Comparison of ENCODE assay signal across 23 cellular contexts in the genomic region with DNA sequence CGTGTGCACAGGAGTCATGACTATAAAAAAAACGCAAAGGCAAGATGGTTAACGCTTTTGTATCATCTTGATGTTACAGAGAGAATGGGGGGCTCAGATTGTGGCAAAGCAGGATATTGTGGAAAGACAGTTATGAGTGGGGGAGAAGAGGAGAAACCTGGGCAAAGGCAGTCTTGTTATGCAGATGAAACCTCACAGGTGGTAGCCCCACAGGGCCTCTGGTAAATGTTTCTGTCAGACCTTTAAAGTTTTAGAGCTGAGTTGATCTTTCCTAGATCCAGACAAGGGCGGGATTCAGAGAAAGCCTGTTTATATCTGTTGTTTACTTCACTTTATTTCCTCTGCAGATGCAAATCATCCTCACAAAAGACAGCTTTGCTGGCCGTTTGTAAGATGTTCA. TPM values are rescaled to one million over a fixed set of nuclear protein-coding genes. Genes with fewer than 3 reads are reported as not detected.
A peak's percentile ranks its signal among the peaks of the same experiment; 100 is the strongest.
DNase-seq lines count a peak whose midpoint lies in the region; ATAC-seq, FAIRE-seq and TF ChIP-seq lines count a peak whose summit lies in the region.
"Had no signal": no experiment of that assay in that cellular context is flagged by ENCODE, and none has a peak within 500 bp of the region (broad histone marks: within the 10 kb centered on the region; RNA-seq: fewer than 3 reads in every experiment).

No MANE protein-coding gene starts in this region.

- H3K79me2 ChIP-seq in H1 (ENCODE audit: control insufficient read depth in 1 of 2, insufficient read depth in 2 of 2, low read length in 2 of 2) (peaks cover 0 to 30% of the 10 kb centered on the region in 2 experiments; a peak in 3 of 4 replicates), smooth muscle cell (ENCODE audit: low read depth) (peaks cover 5% of the 10 kb centered on the region)

- no peak overlapping the region for H2BK12ac ChIP-seq in H1 (ENCODE audit: low read depth, low read length)

- CTCF ChIA-PET in H1 (lab: Charles Lee; ENCODE audit: partially characterized antibody), result interaction anchor here (1.5 kb wide), 1 partner anchor 160 kb away, joined by 5 read pairs; no protein-coding TSS in a partner anchor

- POLR2A ChIA-PET in H1 (lab: Charles Lee; ENCODE audit: partially characterized antibody), result interaction anchor here (0.7 to 1.2 kb wide), 5 partner anchors 10 to 157 kb away, joined by 3 to 6 read pairs (median 3); no protein-coding TSS in a partner anchor

- H3K79me1 ChIP-seq in H1 (ENCODE audit: low read depth, low read length), result no peaks in the 10 kb centered on the region

- H4K20me1 ChIP-seq in H1 (replicated peaks in 1 of 2; ENCODE audit: control insufficient read depth in 1 of 2, insufficient read depth in 2 of 2, low read length in 2 of 2), result no peaks in the 10 kb centered on the region
- H4K20me1 ChIP-seq in smooth muscle cell (ENCODE audit: low read depth), result peaks cover 6% of the 10 kb centered on the region

- no peak overlapping the region for H2AK5ac ChIP-seq in H1 (ENCODE audit: low read depth, low read length)

- H3F3A ChIP-seq in smooth muscle cell (ENCODE audit: low read depth), result no peaks in the 10 kb centered on the region

- H3K27ac ChIP-seq in HUES6 (ENCODE audit: low read depth, low read length) (peak overlapping the region; percentile 80), H1 (ENCODE audit: low read depth, low read length) (peak overlapping the region; percentile 55; the same call in 1 of the 2 replicates), iPS-18a (ENCODE audit: low read length) (peak overlapping the region; percentile 26), smooth muscle cell (ENCODE audit: low read depth) (peak overlapping the region; percentile 26)

- TF ChIP-seq POLR2A in H1 (IDR thresholded peaks at IDR 0.05; ENCODE audit: control extremely low read depth in 1 of 2, low read depth in 2 of 2, low read length in 2 of 2) (0 out of 3 replicates have a peak, but pooled peaks of 1 of the 2 experiments have one; percentile 27), lower leg skin (IDR thresholded peaks at IDR 0.05) (no peak)

- H3K4ac ChIP-seq in H1 (replicated peaks; ENCODE audit: insufficient read length, low read depth, low read length), result no peak overlapping the region

- no peak overlapping the region for H3K14ac ChIP-seq in H1 (ENCODE audit: insufficient read length)

- H4K5ac ChIP-seq in H1 (ENCODE audit: insufficient read length, low read depth, low read length), result peak overlapping the region; percentile 68

- H3K18ac ChIP-seq in H1 (ENCODE audit: extremely low read depth, low read length), result no peak overlapping the region; the same call in 1 of the 2 replicates

- H3K23me2 ChIP-seq in H1 (ENCODE audit: low read depth, low read length), result peaks cover 2% of the 10 kb centered on the region; the same call in 1 of the 2 replicates

- WGBS in H1 (ENCODE audit: extremely low coverage in 1 of 2, insufficient coverage in 1 of 2, insufficient read length in 1 of 2, insufficient replicate concordance in 2 of 2, low coverage in 1 of 2, low lambda C conversion rate in 2 of 2, missing lambda C conversion rate in 1 of 2), 2 experiments, result 6% methylated on average over 5 of the region's 5 CpGs; no CpG with 5 or more reads in 1 of the 2 experiments
- WGBS in smooth muscle cell (ENCODE audit: low lambda C conversion rate), result 31% methylated on average over 5 of the region's 5 CpGs
- WGBS in lower leg skin, 2 donors, result 77 to 81% methylated on average over 5 of the region's 5 CpGs

- H2BK5ac ChIP-seq in H1 (ENCODE audit: low read depth, low read length), result no peak overlapping the region; the same call in 1 of the 2 replicates

- no peak for TF ChIP-seq CTCF in H1 (IDR thresholded peaks at IDR 0.05; ENCODE audit: control extremely low read depth in 1 of 3, insufficient read depth in 1 of 3, low read depth in 1 of 3, low read length in 3 of 3)
- no peak for TF ChIP-seq CTCF in smooth muscle cell (IDR thresholded peaks at IDR 0.05; ENCODE audit: borderline replicate concordance, insufficient read depth, poor library complexity, severe bottlenecking)
- no peak for TF ChIP-seq CTCF in lower leg skin (IDR thresholded peaks at IDR 0.05)

- TF ChIP-seq RAD21 in H1 (IDR thresholded peaks at IDR 0.05 in 1 of 2, conservative IDR thresholded peaks at IDR 0.05 in 1 of 2; ENCODE audit: low read depth in 2 of 2, low read length in 2 of 2), result no peak

- peak overlapping the region; percentile 29; the same call in 1 of the 2 replicates for H2BK20ac ChIP-seq in H1 (ENCODE audit: low read length)

- TF ChIP-seq EP300 in H1 (IDR thresholded peaks at IDR 0.05; ENCODE audit: borderline replicate concordance in 1 of 2, low read depth in 2 of 2, low read length in 2 of 2), result peak in 1 of 2 experiments; percentile 35; a peak in 1 of 3 replicates

- H3K56ac ChIP-seq in H1 (replicated peaks; ENCODE audit: insufficient read length, low read depth, low read length), result no peak overlapping the region

- no peak overlapping the region for H4K8ac ChIP-seq in H1 (ENCODE audit: extremely low read depth, insufficient read depth, low read length)

- no peak for ATAC-seq in HG02840 (IDR thresholded peaks at IDR 0.05; ENCODE audit: low FRiP score, unreplicated experiment)
- ATAC-seq: SK-N-SH treated with all-trans-retinoic acid at 6 μM for 48 hours had no signal

- peaks cover 20% of the 10 kb centered on the region for H3K4me1 ChIP-seq in HUES6 (ENCODE audit: control insufficient read depth, insufficient read depth, low read length)
- H3K4me1 ChIP-seq in H1 (replicated peaks in 1 of 4; ENCODE audit: control insufficient read depth in 3 of 4, insufficient read depth in 4 of 4, low read length in 3 of 4), result peaks cover 0 to 10% (median 2%) of the 10 kb centered on the region in 4 experiments; a peak in 6 of 7 replicates
- peaks cover 17% of the 10 kb centered on the region for H3K4me1 ChIP-seq in iPS-18a (ENCODE audit: control insufficient read depth, low read depth, low read length)
- H3K4me1 ChIP-seq in smooth muscle cell (ENCODE audit: low read depth), result peaks cover 10% of the 10 kb centered on the region

- DNase-seq in H1 (ENCODE audit: low read depth in 1 of 2, low spot score in 2 of 2) (no peak), smooth muscle cell (lab: John Stamatoyannopoulos, UW; ENCODE audit: unreplicated experiment) (no peak), lower leg skin (ENCODE audit: low spot score in 2 of 2) (no peak), SHP77 (lab: John Stamatoyannopoulos, UW) (no peak)
- DNase-seq: ACHN; C1 segment of cervical spinal cord; CD8-positive, alpha-beta memory T cell; DMS53; EL; HFFc6; KG1; MV-4-11; NCI-H1694 treated with DMSO at 0.1 percent for 48 hours; NCI-H2107; NCI-H510A; NCI-H774; RPMI8226; SIG-M5 had no signal

- intact Hi-C loops in lower leg skin (cut with DNase I; ENCODE audit: low total_unique reads), result no loop called here

- H2AFZ ChIP-seq in H1 (ENCODE audit: low read length) (no peak overlapping the region), smooth muscle cell (ENCODE audit: low read depth) (no peak overlapping the region)

- peak overlapping the region; percentile 65 for H2BK120ac ChIP-seq in H1 (replicated peaks; ENCODE audit: low read depth, low read length)

- no peaks in the 10 kb centered on the region for H3K27me3 ChIP-seq in HUES6 (ENCODE audit: control insufficient read depth, insufficient read depth, low read length)
- no peaks in the 10 kb centered on the region for H3K27me3 ChIP-seq in H1 (replicated peaks in 1 of 4; ENCODE audit: control insufficient read depth in 3 of 4, extremely low read depth in 1 of 4, insufficient read depth in 3 of 4, low read length in 3 of 4)
- H3K27me3 ChIP-seq in iPS-18a (ENCODE audit: control insufficient read depth, insufficient read depth, low read length), result no peaks in the 10 kb centered on the region
- H3K27me3 ChIP-seq in smooth muscle cell (ENCODE audit: low read depth), result no peaks in the 10 kb centered on the region

- H2BK15ac ChIP-seq in H1 (ENCODE audit: low read length), result no peak overlapping the region

- FAIRE-seq in H1 (lab: Jason Lieb, UNC), result peak; percentile 96
- FAIRE-seq: GM12892 had no signal

- no peak overlapping the region for H3K23ac ChIP-seq in H1 (ENCODE audit: insufficient read length)

- H3K4me2 ChIP-seq in H1 (ENCODE audit: insufficient read depth in 1 of 2, low read depth in 2 of 2, low read length in 2 of 2) (peak overlapping the region; percentile 68), smooth muscle cell (no peak overlapping the region)

- peaks cover 16% of the 10 kb centered on the region for H3K9me3 ChIP-seq in HUES6 (ENCODE audit: control insufficient read depth, insufficient read depth, low read depth, low read length)
- H3K9me3 ChIP-seq in H1 (ENCODE audit: insufficient read depth in 2 of 2, low read depth in 1 of 2, low read length in 1 of 2), result no peaks in the 10 kb centered on the region
- H3K9me3 ChIP-seq in iPS-18a (ENCODE audit: control insufficient read depth, low read depth, low read length), result no peaks in the 10 kb centered on the region
- H3K9me3 ChIP-seq in smooth muscle cell (replicated peaks; ENCODE audit: low read depth), result no peaks in the 10 kb centered on the region

- peak overlapping the region; percentile 61 for H3K9ac ChIP-seq in HUES6 (ENCODE audit: low read length)
- H3K9ac ChIP-seq in H1 (replicated peaks in 1 of 4; ENCODE audit: extremely low read depth in 1 of 4, low read depth in 3 of 4, low read length in 3 of 4), result peak overlapping the region in 1 of 4 experiments; percentile 18; a peak in 1 of 7 replicates
- peak overlapping the region; percentile 14 for H3K9ac ChIP-seq in iPS-18a (ENCODE audit: low read length)
- H3K9ac ChIP-seq in smooth muscle cell (ENCODE audit: low read depth), result no peak overlapping the region

- H3K4me3 ChIP-seq in HUES6 (ENCODE audit: low read depth, low read length), result peak overlapping the region; percentile 27
- peak overlapping the region in 1 of 4 experiments; percentile 52; a peak in 3 of 8 replicates for H3K4me3 ChIP-seq in H1 (ENCODE audit: extremely low read depth in 1 of 4, insufficient read depth in 2 of 4, low read depth in 3 of 4, low read length in 4 of 4)
- H3K4me3 ChIP-seq in iPS-18a (ENCODE audit: low read length), result peak overlapping the region; percentile 25
- H3K4me3 ChIP-seq in smooth muscle cell, result no peak overlapping the region
- H3K4me3 ChIP-seq in lower leg skin (ENCODE audit: low read depth, poor library complexity, severe bottlenecking), result no peak overlapping the region

- no peak overlapping the region for H4K91ac ChIP-seq in H1 (replicated peaks; ENCODE audit: insufficient read length, low read length)

- H3K36me3 ChIP-seq in HUES6 (ENCODE audit: control insufficient read depth, insufficient read depth, low read length) (peaks cover 9% of the 10 kb centered on the region; the same call in 1 of the 2 replicates), H1 (ENCODE audit: control insufficient read depth in 2 of 4, insufficient read depth in 4 of 4, low read length in 3 of 4) (peaks cover 0 to 13% (median 0%) of the 10 kb centered on the region in 4 experiments; a peak in 1 of 8 replicates), iPS-18a (ENCODE audit: control insufficient read depth, low read depth, low read length) (no peaks in the 10 kb centered on the region), smooth muscle cell (ENCODE audit: low read depth) (no peaks in the 10 kb centered on the region)

RNA-seq across cellular contexts. Expression of gene C9orf85, which starts 55.2 kb away (rescaled TPM):
- total RNA-seq in H1 (2021; fragmentation: NEBNext Ultra II Directional; extraction: Animal tissue kit (Norgen Biotek cat#: 25700)), result 13.2 and 14.5 TPM in 2 replicates
- polyA plus RNA-seq in H1 (2011; rRNA removed) (6.2 and 6.3 TPM in 2 replicates), smooth muscle cell (11.8 and 14.1 TPM in 2 replicates)
- 10.3 TPM for polyA plus RNA-seq in H1 (2011; cell fraction: cytosol; rRNA removed)
- polyA plus RNA-seq in H1 (2011; cell fraction: nucleus; rRNA removed), result 7.5 TPM
- polyA plus RNA-seq in H1 (2012, experiment 1 of 2), result 7.9 to 16.3 TPM (median 10.0 TPM) in 4 replicates
- polyA plus RNA-seq in H1 (2012, experiment 2 of 2), result 3.6 TPM
- 12.1 TPM for polyA plus RNA-seq in H1 (2013, experiment 1 of 2)
- polyA plus RNA-seq in H1 (2013, experiment 2 of 2), result 13.5 TPM
- 3.2 and 4.7 TPM in 2 replicates for polyA minus RNA-seq in H1 (2011; rRNA and poly(A)+ RNA removed)
- 7.3 TPM for polyA minus RNA-seq in H1 (2011; cell fraction: cytosol; rRNA and poly(A)+ RNA removed)
- 12.0 TPM for polyA minus RNA-seq in H1 (2011; cell fraction: nucleus; rRNA and poly(A)+ RNA removed)
- total RNA-seq in smooth muscle cell (9.1 and 10.2 TPM in 2 replicates), lower leg skin (10 to 100 TPM in 3 of 4 donors, 1 to 10 TPM in 1; 7.9 to 17.3 (median 11.5) TPM)

RNA-seq across cellular contexts. Expression of gene ABHD17B, which starts 55.6 kb away (rescaled TPM):
- total RNA-seq in H1 (2021; fragmentation: NEBNext Ultra II Directional; extraction: Animal tissue kit (Norgen Biotek cat#: 25700)), result 60.8 and 62.7 TPM in 2 replicates
- polyA plus RNA-seq in H1 (2011; rRNA removed), result 29.2 and 37.2 TPM in 2 replicates
- polyA plus RNA-seq in H1 (2011; cell fraction: cytosol; rRNA removed), result 34.5 TPM
- polyA plus RNA-seq in H1 (2011; cell fraction: nucleus; rRNA removed), result 16.9 TPM
- 23.5 to 33.6 TPM (median 29.3 TPM) in 4 replicates for polyA plus RNA-seq in H1 (2012, experiment 1 of 2)
- 22.2 TPM for polyA plus RNA-seq in H1 (2012, experiment 2 of 2)
- 22.9 TPM for polyA plus RNA-seq in H1 (2013, experiment 1 of 2)
- polyA plus RNA-seq in H1 (2013, experiment 2 of 2), result 23.0 TPM
- 87.1 and 87.9 TPM in 2 replicates for polyA minus RNA-seq in H1 (2011; rRNA and poly(A)+ RNA removed)
- 41.2 TPM for polyA minus RNA-seq in H1 (2011; cell fraction: cytosol; rRNA and poly(A)+ RNA removed)
- polyA minus RNA-seq in H1 (2011; cell fraction: nucleus; rRNA and poly(A)+ RNA removed), result 45.4 TPM
- total RNA-seq in smooth muscle cell, result 26.7 and 41.1 TPM in 2 replicates
- 14.1 and 20.6 TPM in 2 replicates for polyA plus RNA-seq in smooth muscle cell
- total RNA-seq in lower leg skin, result 10 to 100 TPM; 36.8 to 44.1 (median 40.1) TPM

Comparison
In these comparisons a context has a peak if more than half of its experiments do, and no peak if none do; other contexts are left out.
1. H3K27ac ChIP-seq: peak in every context shown above with its lines; median percentile 80 in HUES6; 55 in H1; 26 in iPS-18a; 26 in smooth muscle cell.
2. H3K4me3 ChIP-seq: peak in HUES6 (single experiment) and iPS-18a (single experiment); none in smooth muscle cell (single experiment) and lower leg skin (single experiment).